Comparison of ENCODE assay signal across 12 cellular contexts in genomic region chr7:88357295-88357694, GRCh38.
DNase-seq lines count a peak whose midpoint lies in the region; ATAC-seq, FAIRE-seq and TF ChIP-seq lines count a peak whose summit lies in the region.
"Had no signal": no experiment of that assay in that cellular context is flagged by ENCODE, and none has a peak within 500 bp of the region (broad histone marks: within the 10 kb centered on the region; RNA-seq: fewer than 3 reads in every experiment).

No MANE protein-coding gene starts in this region.

- peak; percentile 11 for DNase-seq in GM12865 (ENCODE audit: low read depth)
- peak; percentile 70 for DNase-seq in fibroblast of gingiva (ENCODE audit: low read depth)
- DNase-seq in urothelium cell line (ENCODE audit: low spot score) = no peak
- no peak for DNase-seq in D721Med (ENCODE audit: insufficient read length, low spot score)
- DNase-seq: activated naive CD8-positive, alpha-beta T cell treated with anti-CD3 and anti-CD28 coated beads for 36 hours; spleen; T-cell had no signal

- H3K27me3 ChIP-seq in OCI-LY3 (ENCODE audit: low read depth, low read length) (no peaks in the 10 kb centered on the region; the same call in 1 of the 2 replicates), neutrophil (no peaks in the 10 kb centered on the region)

- no peak for FAIRE-seq in urothelium cell line (lab: Jason Lieb, UNC)
- FAIRE-seq in D721Med (lab: Jason Lieb, UNC) = no peak

- H3K9me3 ChIP-seq in OCI-LY3 (ENCODE audit: insufficient read depth, low read length) (no peaks in the 10 kb centered on the region), neutrophil (no peaks in the 10 kb centered on the region)
- H3K9me3 ChIP-seq: spleen, thoracic aorta had no signal

- no peak overlapping the region for H3K4me2 ChIP-seq in OCI-LY3 (ENCODE audit: low read length)

- no peak overlapping the region for H3K4me3 ChIP-seq in GM12865 (ENCODE audit: low read depth, low read length)
- H3K4me3 ChIP-seq in OCI-LY3 (ENCODE audit: low read length) = no peak overlapping the region
- no peak overlapping the region for H3K4me3 ChIP-seq in neutrophil (ENCODE audit: low read depth in 1 of 2, low read length in 1 of 2)
- H3K4me3 ChIP-seq: spleen, thoracic aorta had no signal

- ATAC-seq in HG02678 (IDR thresholded peaks at IDR 0.05; ENCODE audit: unreplicated experiment) (no peak), HG02852 (IDR thresholded peaks at IDR 0.05; ENCODE audit: unreplicated experiment) (no peak)
- ATAC-seq: T-cell had no signal

- no peak for TF ChIP-seq CTCF in GM12865 (IDR thresholded peaks at IDR 0.05; ENCODE audit: insufficient read depth, low read depth, low read length, missing control alignments)
- TF ChIP-seq CTCF in OCI-LY3 (IDR thresholded peaks at IDR 0.05; ENCODE audit: low read depth, low read length) = peak; percentile 37
- peak; percentile 68 for TF ChIP-seq CTCF in neutrophil (IDR thresholded peaks at IDR 0.05)
- TF ChIP-seq CTCF in D721Med (IDR thresholded peaks at IDR 0.05; ENCODE audit: insufficient read depth, missing control alignments) = no peak

- no peaks in the 10 kb centered on the region for H3K79me2 ChIP-seq in OCI-LY3 (ENCODE audit: low read length)

- no peak overlapping the region for H2AFZ ChIP-seq in OCI-LY3 (ENCODE audit: low read depth, low read length)

- H3K36me3 ChIP-seq in OCI-LY3 (replicated peaks; ENCODE audit: low read depth, low read length) (no peaks in the 10 kb centered on the region), neutrophil (no peaks in the 10 kb centered on the region)
- H3K36me3 ChIP-seq: spleen, thoracic aorta had no signal

- no peak overlapping the region for H3K27ac ChIP-seq in OCI-LY3 (ENCODE audit: low read length)
- peak overlapping the region; percentile 92 for H3K27ac ChIP-seq in neutrophil
- H3K27ac ChIP-seq: thoracic aorta had no signal

- no peak overlapping the region for H3K9ac ChIP-seq in OCI-LY3 (ENCODE audit: low read length)

- no peaks in the 10 kb centered on the region for H4K20me1 ChIP-seq in OCI-LY3 (ENCODE audit: insufficient read depth, low read length)

- H3K4me1 ChIP-seq in OCI-LY3 (ENCODE audit: low read length) (peaks cover 13% of the 10 kb centered on the region), neutrophil (ENCODE audit: control insufficient read depth in 1 of 2, insufficient read depth in 1 of 2, low read depth in 1 of 2, low read length in 1 of 2) (peaks cover 60 to 73% of the 10 kb centered on the region in 2 experiments)

Comparison
In these comparisons a context has a peak if more than half of its experiments do, and no peak if none do; other contexts are left out.
1. DNase-seq: peak in GM12865 (single experiment) and fibroblast of gingiva (single experiment); none in urothelium cell line (single experiment) and D721Med (single experiment).
2. CTCF ChIP-seq: peak in OCI-LY3 (single experiment) and neutrophil (single experiment); none in GM12865 (single experiment) and D721Med (single experiment).